Comparison of ENCODE assay signal across 8 cellular contexts in the genomic region with DNA sequence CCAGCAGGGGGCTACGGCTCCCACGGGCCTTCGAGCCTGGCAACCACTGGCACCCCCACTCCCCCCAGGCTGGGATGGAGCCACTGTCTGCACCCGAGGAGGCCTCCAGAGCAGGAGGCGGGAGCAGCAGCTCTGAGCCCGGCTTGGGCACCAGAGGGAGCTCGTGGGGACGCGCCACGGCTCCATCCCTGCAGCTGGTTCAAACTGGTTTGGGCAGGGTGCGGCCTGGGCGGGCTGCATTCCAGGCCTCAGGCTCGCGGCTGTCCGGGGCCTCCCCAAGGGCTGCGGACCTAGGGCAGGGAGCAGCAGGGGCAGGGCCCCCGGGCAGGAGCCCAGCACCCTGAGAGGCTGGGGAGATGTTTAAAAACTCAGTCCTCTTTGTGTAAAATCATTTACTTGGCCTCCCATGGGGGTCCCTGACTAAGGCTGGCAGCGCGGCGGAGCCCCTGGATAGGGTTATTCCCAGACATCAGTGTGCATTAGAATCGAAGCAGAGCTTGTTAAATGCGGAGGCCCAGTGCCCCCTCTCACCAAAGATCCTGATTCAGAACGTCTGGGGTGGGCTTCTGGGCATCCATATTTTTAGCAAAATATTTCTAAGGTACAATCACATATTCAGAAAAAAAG. TPM values are rescaled to one million over a fixed set of nuclear protein-coding genes. Genes with fewer than 3 reads are reported as not detected.
A peak's percentile ranks its signal among the peaks of the same experiment; 100 is the strongest.
DNase-seq lines count a peak whose midpoint lies in the region; ATAC-seq lines count a peak whose summit lies in the region.

No MANE protein-coding gene starts in this region.

- no peaks in the 10 kb centered on the region for H3K79me1 ChIP-seq in mesendoderm (ENCODE audit: low read length)

- peaks cover 26% of the 10 kb centered on the region for H3K4me1 Mint-ChIP-seq in activated CD8-positive, alpha-beta T cell treated with anti-CD3 and anti-CD28 coated beads, Interleukin-2, amount 10 ng/mL, durations not matched to agents 7 days and 5 days (ENCODE audit: low read depth)

- peak overlapping the region in 1 of 10 experiments; percentile 15; a peak in 2 of 20 replicates for H3K4me3 ChIP-seq in BLaER1 treated with 17β-estradiol and CSF1 and Interleukin-3, amounts not matched to agents 10 nM and 100 nM
- no peak overlapping the region for H3K4me3 ChIP-seq in effector memory CD4-positive, alpha-beta T cell (ENCODE audit: insufficient read depth, low read depth, low read length, poor library complexity, severe bottlenecking)
- no peak overlapping the region for H3K4me3 ChIP-seq in mesendoderm (ENCODE audit: low read length)

- peak overlapping the region; percentile 58 for H4K8ac ChIP-seq in mesendoderm (ENCODE audit: low read depth, low read length)

- H3K79me2 ChIP-seq in mesendoderm (ENCODE audit: control insufficient read depth, insufficient read depth, low read length): no peaks in the 10 kb centered on the region

- H4K20me1 ChIP-seq in BLaER1 treated with 17β-estradiol and CSF1 and Interleukin-3, amounts not matched to agents 10 nM and 100 nM: no peaks in the 10 kb centered on the region

- peak overlapping the region; percentile 17 for H3K4ac ChIP-seq in mesendoderm (ENCODE audit: low read depth, low read length)

- H3K9ac ChIP-seq in BLaER1 treated with 17β-estradiol and CSF1 and Interleukin-3, amounts not matched to agents 10 nM and 100 nM: peak overlapping the region; percentile 77 to 91 (median 86)
- peak overlapping the region; percentile 53 for H3K9ac ChIP-seq in mesendoderm (ENCODE audit: low read length)

- no peak overlapping the region for H3K4me3 Mint-ChIP-seq in activated CD8-positive, alpha-beta T cell treated with anti-CD3 and anti-CD28 coated beads, Interleukin-2, amount 10 ng/mL, durations not matched to agents 7 days and 5 days

- H2BK5ac ChIP-seq in mesendoderm (ENCODE audit: low read length): no peak overlapping the region

- no peak overlapping the region for H2AK5ac ChIP-seq in mesendoderm (ENCODE audit: low read length)

- no peaks in the 10 kb centered on the region for H3K36me3 ChIP-seq in BLaER1 treated with 17β-estradiol and CSF1 and Interleukin-3, amounts not matched to agents 10 nM and 100 nM
- no peaks in the 10 kb centered on the region for H3K36me3 ChIP-seq in effector memory CD4-positive, alpha-beta T cell (ENCODE audit: control insufficient read depth, insufficient read depth, low read length)
- no peaks in the 10 kb centered on the region for H3K36me3 ChIP-seq in mesendoderm (ENCODE audit: control insufficient read depth, insufficient read depth, low read length)

- CTCF ChIA-PET in activated CD8-positive, alpha-beta T cell treated with anti-CD3 and anti-CD28 coated beads, Interleukin-2, amount 10 ng/mL, durations not matched to agents 7 days and 5 days (lab: Charles Lee): interaction anchor here (0.6 to 15.0 kb wide), 36 partner anchors 9 to 638 kb away, joined by 3 to 407 read pairs (median 4); a partner anchor contains a TSS

- H3K18ac ChIP-seq in mesendoderm (ENCODE audit: low read length): peak overlapping the region; percentile 34

- no peak overlapping the region for H3K23ac ChIP-seq in mesendoderm (ENCODE audit: low read length)

- peak overlapping the region; percentile 70 for H3K56ac ChIP-seq in mesendoderm (ENCODE audit: low read length)

- H2BK15ac ChIP-seq in mesendoderm (replicated peaks; ENCODE audit: low read depth): no peak overlapping the region

- no peaks in the 10 kb centered on the region for H3K36me3 Mint-ChIP-seq in activated CD8-positive, alpha-beta T cell treated with anti-CD3 and anti-CD28 coated beads, Interleukin-2, amount 10 ng/mL, durations not matched to agents 7 days and 5 days (ENCODE audit: low read depth)

- H3K27ac ChIP-seq in BLaER1 treated with 17β-estradiol and CSF1 and Interleukin-3, amounts not matched to agents 10 nM and 100 nM: peak overlapping the region; percentile 77 to 98 (median 92)
- H3K27ac ChIP-seq in effector memory CD4-positive, alpha-beta T cell (ENCODE audit: insufficient read depth, low read length, poor library complexity, severe bottlenecking): no peak overlapping the region
- no peak overlapping the region for H3K27ac ChIP-seq in mesendoderm (ENCODE audit: low read depth, low read length)

- H3K4me1 ChIP-seq in BLaER1 treated with 17β-estradiol and CSF1 and Interleukin-3, amounts not matched to agents 10 nM and 100 nM: peaks cover 26 to 63% (median 57%) of the 10 kb centered on the region in 10 experiments
- H3K4me1 ChIP-seq in effector memory CD4-positive, alpha-beta T cell (ENCODE audit: control insufficient read depth, insufficient read depth, low read length, poor library complexity, severe bottlenecking): peaks cover 14% of the 10 kb centered on the region
- peaks cover 4% of the 10 kb centered on the region for H3K4me1 ChIP-seq in mesendoderm (ENCODE audit: control insufficient read depth, low read depth, low read length)

- DNase-seq in NCI-H82 (lab: John Stamatoyannopoulos, UW) (peak; percentile 94), mesendoderm (peak; percentile 96)
- DNase-seq in activated CD8-positive, alpha-beta T cell treated with anti-CD3 and anti-CD28 coated beads, Interleukin-2, amount 10 ng/mL, durations not matched to agents 7 days and 5 days: peak; percentile 88
- peak; percentile 27 to 55 (median 54) for DNase-seq in effector memory CD4-positive, alpha-beta T cell
- peak; percentile 59 for DNase-seq in stimulated activated CD8-positive, alpha-beta memory T cell treated with anti-CD3 and anti-CD28 coated beads, Interleukin-15, amount 100 ng/mL, for 1 hour (ENCODE audit: low read depth)

- no peaks in the 10 kb centered on the region for H3K9me3 Mint-ChIP-seq in activated CD8-positive, alpha-beta T cell treated with anti-CD3 and anti-CD28 coated beads, Interleukin-2, amount 10 ng/mL, durations not matched to agents 7 days and 5 days (ENCODE audit: insufficient read depth)

- ATAC-seq in GM19035 (IDR thresholded peaks at IDR 0.05; ENCODE audit: unreplicated experiment): peak; percentile 58
- ATAC-seq in HG03378 (IDR thresholded peaks at IDR 0.05; ENCODE audit: unreplicated experiment): peak; percentile 64
- peak; percentile 70 for ATAC-seq in activated CD8-positive, alpha-beta T cell treated with anti-CD3 and anti-CD28 coated beads, Interleukin-2, amount 10 ng/mL, durations not matched to agents 7 days and 5 days

- H3K9me3 ChIP-seq in BLaER1 treated with 17β-estradiol and CSF1 and Interleukin-3, amounts not matched to agents 10 nM and 100 nM (replicated peaks in 1 of 11): no peaks in the 10 kb centered on the region
- H3K9me3 ChIP-seq in effector memory CD4-positive, alpha-beta T cell (ENCODE audit: control insufficient read depth, low read length): no peaks in the 10 kb centered on the region

- H3K27me3 ChIP-seq in BLaER1 treated with 17β-estradiol and CSF1 and Interleukin-3, amounts not matched to agents 10 nM and 100 nM: no peaks in the 10 kb centered on the region
- no peaks in the 10 kb centered on the region for H3K27me3 ChIP-seq in effector memory CD4-positive, alpha-beta T cell (replicated peaks; ENCODE audit: control insufficient read depth, insufficient read depth, low read length, poor library complexity, severe bottlenecking)
- no peaks in the 10 kb centered on the region for H3K27me3 ChIP-seq in mesendoderm (ENCODE audit: insufficient read depth, low read length, poor library complexity)

- peak overlapping the region; percentile 77 for H3K27ac Mint-ChIP-seq in activated CD8-positive, alpha-beta T cell treated with anti-CD3 and anti-CD28 coated beads, Interleukin-2, amount 10 ng/mL, durations not matched to agents 7 days and 5 days

- no CpG with 5 or more reads among the region's 23 CpGs for WGBS in mesendoderm (ENCODE audit: extremely low coverage, insufficient coverage, low lambda C conversion rate)

- H2BK120ac ChIP-seq in mesendoderm (ENCODE audit: low read depth, low read length): no peak overlapping the region

- no peak overlapping the region for H4K5ac ChIP-seq in mesendoderm (ENCODE audit: low read length)

- POLR2A ChIA-PET in activated CD8-positive, alpha-beta T cell treated with anti-CD3 and anti-CD28 coated beads, Interleukin-2, amount 10 ng/mL, durations not matched to agents 7 days and 5 days (lab: Charles Lee): interaction anchor here (0.6 to 2.3 kb wide), 8 partner anchors 15 to 168 kb away, joined by 3 to 22 read pairs (median 3); a partner anchor contains a TSS

- peak overlapping the region; percentile 56 to 84 (median 76) for H3K4me2 ChIP-seq in BLaER1 treated with 17β-estradiol and CSF1 and Interleukin-3, amounts not matched to agents 10 nM and 100 nM
- H3K4me2 ChIP-seq in mesendoderm (ENCODE audit: low read length): no peak overlapping the region

- no peaks in the 10 kb centered on the region for H3K27me3 Mint-ChIP-seq in activated CD8-positive, alpha-beta T cell treated with anti-CD3 and anti-CD28 coated beads, Interleukin-2, amount 10 ng/mL, durations not matched to agents 7 days and 5 days (ENCODE audit: low read depth)

RNA-seq across cellular contexts. Expression of a gene that starts 4.1 kb away (rescaled TPM):
- 10 to 100 TPM; 29.3 to 32.6 TPM for total RNA-seq in activated CD8-positive, alpha-beta T cell treated with anti-CD3 and anti-CD28 coated beads, Interleukin-2, amount 10 ng/mL, durations not matched to agents 7 days and 5 days
- 4.5 TPM for polyA plus RNA-seq in mesendoderm (2013, experiment 1 of 2)
- polyA plus RNA-seq in mesendoderm (2013, experiment 2 of 2): 4.5 TPM

RNA-seq across cellular contexts. Expression of a gene that starts 59.4 kb away (rescaled TPM):
- 1 to 10 TPM; 4.3 to 6.0 TPM for total RNA-seq in activated CD8-positive, alpha-beta T cell treated with anti-CD3 and anti-CD28 coated beads, Interleukin-2, amount 10 ng/mL, durations not matched to agents 7 days and 5 days
- 4.0 TPM for polyA plus RNA-seq in mesendoderm (2013, experiment 1 of 2)
- polyA plus RNA-seq in mesendoderm (2013, experiment 2 of 2): 3.9 TPM

Comparison
In these comparisons a context has a peak if more than half of its experiments do, and no peak if none do; other contexts are left out.
1. H3K27ac ChIP-seq: peak in BLaER1 treated with 17β-estradiol and CSF1 and Interleukin-3, amounts not matched to agents 10 nM and 100 nM (11 of 11); none in effector memory CD4-positive, alpha-beta T cell (single experiment) and mesendoderm (single experiment).
2. Peak in every context shown above with its lines, with median percentiles within 50 percentile points of each other: ATAC-seq and DNase-seq.